8 cellular contexts compared by ENCODE assay signal in the genomic region with DNA sequence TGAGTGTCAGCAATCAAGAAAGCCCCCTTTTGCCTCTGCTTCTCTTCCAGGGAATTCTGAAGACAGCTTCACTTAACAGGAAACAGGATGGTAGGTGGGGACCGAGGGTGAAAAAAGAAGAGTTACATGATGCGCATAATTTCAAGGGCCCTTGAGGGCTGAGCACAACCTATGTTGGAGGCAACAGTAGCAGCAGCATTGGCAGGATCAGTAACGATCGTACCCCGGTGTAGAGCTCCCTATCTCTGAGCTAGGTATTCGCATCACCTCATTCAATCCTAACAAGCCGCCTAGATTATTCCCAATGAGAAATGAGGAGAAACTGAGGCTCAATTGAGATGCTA. TPM values are rescaled to one million over a fixed set of nuclear protein-coding genes. Genes with fewer than 3 reads are reported as not detected.
DNase-seq lines count a peak whose midpoint lies in the region; ATAC-seq and TF ChIP-seq lines count a peak whose summit lies in the region.

No MANE protein-coding gene starts in this region.

- H4K20me1 ChIP-seq in OCI-LY1 (ENCODE audit: insufficient read depth, low read length) = no peaks in the 10 kb centered on the region

- no peaks in the 10 kb centered on the region for H3K9me2 ChIP-seq in OCI-LY1 (ENCODE audit: low read depth, low read length)

- DNase-seq in activated CD8-positive, alpha-beta memory T cell treated with anti-CD3 and anti-CD28 coated beads for 48 hours (ENCODE audit: low read depth in 2 of 3, low spot score in 2 of 3) = peak in 2 of 3 experiments; percentile 2 to 6
- DNase-seq in activated CD8-positive, alpha-beta memory T cell treated with anti-CD3 and anti-CD28 coated beads for 24 hours = no peak
- no peak for DNase-seq in effector memory CD4-positive, alpha-beta T cell
- DNase-seq in mucosa of descending colon = no peak
- DNase-seq in aorta = no peak

- H3K4me3 ChIP-seq in OCI-LY1 (ENCODE audit: low read depth, low read length, poor library complexity, severe bottlenecking) (peak overlapping the region; percentile 86), mucosa of descending colon (peak overlapping the region; percentile 90), aorta (ENCODE audit: low read length in 2 of 2) (peak overlapping the region; percentile 74 to 78)
- H3K4me3 ChIP-seq in effector memory CD4-positive, alpha-beta T cell (ENCODE audit: insufficient read depth, low read depth, low read length, poor library complexity, severe bottlenecking) = peak overlapping the region; percentile 82

- peak overlapping the region; percentile 96 for H3K9ac ChIP-seq in OCI-LY1 (ENCODE audit: low read length)

- intact Hi-C loops in mucosa of descending colon (cut with DNase I, micrococcal nuclease) (no loop called here), aorta (cut with DNase I) (no loop called here)

- H3K79me2 ChIP-seq in OCI-LY1 (ENCODE audit: insufficient read depth, low read length) = peaks cover 17% of the 10 kb centered on the region

- peak overlapping the region; percentile 84 for H3K4me2 ChIP-seq in OCI-LY1 (ENCODE audit: low read length)

- H2AFZ ChIP-seq in OCI-LY1 (ENCODE audit: low read length) = peak overlapping the region; percentile 89

- WGBS in aorta, 2 donors = 1% methylated on average over 7 of the region's 7 CpGs

- H3K36me3 ChIP-seq in OCI-LY1 (ENCODE audit: insufficient read depth, low read length) (no peaks in the 10 kb centered on the region; the same call in 1 of the 2 replicates), mucosa of descending colon (ENCODE audit: low read depth) (no peaks in the 10 kb centered on the region), aorta (ENCODE audit: control insufficient read depth in 1 of 2, insufficient read depth in 2 of 2, low read length in 1 of 2) (no peaks in the 10 kb centered on the region)
- H3K36me3 ChIP-seq in effector memory CD4-positive, alpha-beta T cell (ENCODE audit: control insufficient read depth, insufficient read depth, low read length) = no peaks in the 10 kb centered on the region

- TF ChIP-seq CTCF in OCI-LY1 (IDR thresholded peaks at IDR 0.05; ENCODE audit: low read length) (no peak), mucosa of descending colon (IDR thresholded peaks at IDR 0.05) (no peak)

- H3K9me3 ChIP-seq in OCI-LY1 (ENCODE audit: low read length) (no peaks in the 10 kb centered on the region), mucosa of descending colon (no peaks in the 10 kb centered on the region), aorta (ENCODE audit: control insufficient read depth, low read length) (no peaks in the 10 kb centered on the region)
- H3K9me3 ChIP-seq in effector memory CD4-positive, alpha-beta T cell (ENCODE audit: control insufficient read depth, low read length) = no peaks in the 10 kb centered on the region

- H3K4me1 ChIP-seq in OCI-LY1 (ENCODE audit: insufficient read depth, low read length, severe bottlenecking) (peaks cover 21% of the 10 kb centered on the region), mucosa of descending colon (ENCODE audit: low read depth) (peaks cover 6% of the 10 kb centered on the region), aorta (ENCODE audit: control insufficient read depth in 1 of 2, insufficient read depth in 2 of 2, low read length in 2 of 2) (no peaks in the 10 kb centered on the region)
- peaks cover 9% of the 10 kb centered on the region for H3K4me1 ChIP-seq in effector memory CD4-positive, alpha-beta T cell (ENCODE audit: control insufficient read depth, insufficient read depth, low read length, poor library complexity, severe bottlenecking)

- H3F3A ChIP-seq in OCI-LY1 (ENCODE audit: insufficient read depth, low read length) = no peaks in the 10 kb centered on the region

- H3K27ac ChIP-seq in OCI-LY1 (ENCODE audit: low read depth, low read length, poor library complexity, severe bottlenecking) = no peak overlapping the region
- H3K27ac ChIP-seq in effector memory CD4-positive, alpha-beta T cell (ENCODE audit: insufficient read depth, low read length, poor library complexity, severe bottlenecking) = peak overlapping the region; percentile 70
- H3K27ac ChIP-seq in aorta (ENCODE audit: low read depth in 1 of 2, low read length in 2 of 2) = peak overlapping the region; percentile 29 to 66

- peak; percentile 12 for ATAC-seq in mucosa of descending colon
- ATAC-seq in aorta (ENCODE audit: low FRiP score) = no peak
- ATAC-seq in HG03457 (IDR thresholded peaks at IDR 0.05; ENCODE audit: unreplicated experiment) = no peak
- no peak for ATAC-seq in GM18870 (IDR thresholded peaks at IDR 0.05; ENCODE audit: unreplicated experiment)

- H3K27me3 ChIP-seq in OCI-LY1 (ENCODE audit: insufficient read depth, low read length) = no peaks in the 10 kb centered on the region
- no peaks in the 10 kb centered on the region for H3K27me3 ChIP-seq in effector memory CD4-positive, alpha-beta T cell (replicated peaks; ENCODE audit: control insufficient read depth, insufficient read depth, low read length, poor library complexity, severe bottlenecking)
- no peaks in the 10 kb centered on the region for H3K27me3 ChIP-seq in aorta (ENCODE audit: control insufficient read depth in 1 of 2, insufficient read depth in 2 of 2, low read length in 1 of 2)

RNA-seq across cellular contexts. Expression of a gene that starts 0.4 kb away (rescaled TPM):
- total RNA-seq in mucosa of descending colon (10 to 100 TPM; 16.1 to 32.8 (median 16.3) TPM), aorta (10 to 100 TPM; 28.6 to 28.9 TPM)
- polyA plus RNA-seq in aorta = 1 to 10 TPM; 2.1 to 6.6 TPM

RNA-seq across cellular contexts. Expression of a gene that starts 38.3 kb away (rescaled TPM):
- total RNA-seq in mucosa of descending colon = 10 to 100 TPM; 18.0 to 26.0 (median 18.8) TPM
- 10 to 100 TPM; 18.5 to 19.0 TPM for total RNA-seq in aorta
- polyA plus RNA-seq in aorta = 1 to 10 TPM; 3.9 to 7.6 TPM

Comparison
In these comparisons a context has a peak if more than half of its experiments do, and no peak if none do; other contexts are left out.
1. DNase-seq: peak in activated CD8-positive, alpha-beta memory T cell treated with anti-CD3 and anti-CD28 coated beads for 48 hours (2 of 3); none in activated CD8-positive, alpha-beta memory T cell treated with anti-CD3 and anti-CD28 coated beads for 24 hours (single experiment), effector memory CD4-positive, alpha-beta T cell (0 of 3), mucosa of descending colon (0 of 3) and aorta (0 of 2).
2. Peak in every context shown above with its lines, with median percentiles within 50 percentile points of each other: H3K4me3 ChIP-seq.